ENCODE assay signal across 1 cellular context in genomic region chr7:74032624-74033371, GRCh38.
TF ChIP-seq lines count a peak whose summit lies in the region.

No MANE protein-coding gene starts in this region.

TF ChIP-seq in IMR-90, 13 proteins besides CTCF, POLR2A, EP300 and RAD21:
- TF ChIP-seq MAZ (IDR thresholded peaks at IDR 0.05; ENCODE audit: borderline replicate concordance, low read depth, low read length) (no peak), MXI1 (IDR thresholded peaks at IDR 0.05; ENCODE audit: borderline replicate concordance, low read depth, low read length) (no peak), USF2 (IDR thresholded peaks at IDR 0.05; ENCODE audit: low read depth, low read length) (no peak), NFE2L2 (IDR thresholded peaks at IDR 0.05; ENCODE audit: low read depth, low read length) (no peak), FOS (IDR thresholded peaks at IDR 0.05; ENCODE audit: low read depth, low read length) (no peak), CHD1 (IDR thresholded peaks at IDR 0.05; ENCODE audit: low read depth, low read length) (no peak), CEBPB (IDR thresholded peaks at IDR 0.05; ENCODE audit: low read depth, low read length) (no peak), SMC3 (IDR thresholded peaks at IDR 0.05; ENCODE audit: low read depth, low read length) (no peak), MAFK (IDR thresholded peaks at IDR 0.05; ENCODE audit: low read depth, low read length) (no peak), RCOR1 (IDR thresholded peaks at IDR 0.05; ENCODE audit: insufficient replicate concordance, low read length) (no peak), RFX5 (IDR thresholded peaks at IDR 0.05; ENCODE audit: low read depth, low read length) (no peak), BHLHE40 (IDR thresholded peaks at IDR 0.05; ENCODE audit: low read depth, low read length) (no peak)
- TF ChIP-seq, protein P1, sequence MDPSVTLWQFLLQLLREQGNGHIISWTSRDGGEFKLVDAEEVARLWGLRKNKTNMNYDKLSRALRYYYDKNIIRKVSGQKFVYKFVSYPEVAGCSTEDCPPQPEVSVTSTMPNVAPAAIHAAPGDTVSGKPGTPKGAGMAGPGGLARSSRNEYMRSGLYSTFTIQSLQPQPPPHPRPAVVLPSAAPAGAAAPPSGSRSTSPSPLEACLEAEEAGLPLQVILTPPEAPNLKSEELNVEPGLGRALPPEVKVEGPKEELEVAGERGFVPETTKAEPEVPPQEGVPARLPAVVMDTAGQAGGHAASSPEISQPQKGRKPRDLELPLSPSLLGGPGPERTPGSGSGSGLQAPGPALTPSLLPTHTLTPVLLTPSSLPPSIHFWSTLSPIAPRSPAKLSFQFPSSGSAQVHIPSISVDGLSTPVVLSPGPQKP (IDR thresholded peaks at IDR 0.05; ENCODE audit: borderline replicate concordance, low read depth, low read length) = no peak
TF ChIP-seq in IMR-90: peak in this region for 0.
